In the genomic region with DNA sequence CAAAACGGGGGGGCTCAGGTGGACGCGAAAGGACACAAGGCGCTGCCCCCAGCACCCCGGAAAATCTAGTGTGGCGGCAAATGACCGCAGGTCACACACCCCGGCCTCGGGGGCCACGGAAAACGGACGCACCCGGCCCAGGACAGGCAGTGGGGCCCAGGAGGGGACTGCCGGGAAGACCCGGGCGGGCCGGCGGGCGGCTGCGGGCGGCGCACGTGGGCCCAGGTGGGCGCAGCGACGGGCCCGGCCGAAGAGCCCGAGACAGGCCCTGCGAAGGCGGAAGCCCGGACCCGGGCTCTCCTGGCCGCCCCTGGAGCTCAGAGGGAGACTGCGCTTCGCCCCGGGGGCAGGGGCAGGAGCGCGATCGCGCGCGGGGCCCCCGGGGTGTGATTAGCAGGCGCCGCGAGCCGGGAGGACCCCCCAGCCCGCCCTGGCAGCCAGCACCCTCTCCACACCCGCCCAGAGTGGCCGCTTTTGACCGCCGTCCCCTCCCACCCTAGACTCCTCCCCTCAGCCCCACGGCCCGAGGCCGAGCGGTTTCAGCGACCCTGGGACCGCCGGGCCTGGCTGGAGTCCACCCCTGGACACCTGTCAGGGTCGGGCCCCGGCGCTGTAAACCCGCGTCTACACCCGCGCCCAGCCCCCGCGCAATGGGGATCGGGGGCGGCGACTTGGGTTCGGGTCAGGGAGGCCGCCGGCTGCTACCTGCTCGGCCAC, we compare ENCODE assay signal across 8 cellular contexts. TPM values are rescaled to one million over a fixed set of nuclear protein-coding genes. Genes with fewer than 3 reads are reported as not detected.
A peak's percentile ranks its signal among the peaks of the same experiment; 100 is the strongest.
DNase-seq lines count a peak whose midpoint lies in the region; ATAC-seq and TF ChIP-seq lines count a peak whose summit lies in the region.

No MANE protein-coding gene starts in this region.

- H3K4me2 ChIP-seq in OCI-LY3 (ENCODE audit: low read length): peak overlapping the region; percentile 81
- H3K4me2 ChIP-seq in smooth muscle cell: peak overlapping the region; percentile 96

- peaks cover 11% of the 10 kb centered on the region for H3K27me3 ChIP-seq in AG04450 (ENCODE audit: control insufficient read depth, insufficient read depth, low read length)
- H3K27me3 ChIP-seq in OCI-LY3 (ENCODE audit: low read depth, low read length): peaks cover 11% of the 10 kb centered on the region; the same call in 1 of the 2 replicates
- no peaks in the 10 kb centered on the region for H3K27me3 ChIP-seq in ascending aorta
- peaks cover 52% of the 10 kb centered on the region for H3K27me3 ChIP-seq in smooth muscle cell (ENCODE audit: low read depth)

- H4K20me1 ChIP-seq in OCI-LY3 (ENCODE audit: insufficient read depth, low read length) (peaks cover 20% of the 10 kb centered on the region; the same call in 1 of the 2 replicates), smooth muscle cell (ENCODE audit: low read depth) (no peaks in the 10 kb centered on the region)

- POLR2A ChIA-PET in AG04450 (lab: Yijun Ruan, JAX): interaction anchor here (0.6 kb wide), 1 partner anchor 47 kb away, joined by 3 read pairs; no protein-coding TSS in a partner anchor

- H3K36me3 ChIP-seq in OCI-LY3 (replicated peaks; ENCODE audit: low read depth, low read length) (peaks cover 32% of the 10 kb centered on the region), ascending aorta (no peaks in the 10 kb centered on the region), smooth muscle cell (ENCODE audit: low read depth) (no peaks in the 10 kb centered on the region)

- H3K27ac ChIP-seq in AG04450 (ENCODE audit: low read depth, low read length) (no peak overlapping the region), OCI-LY3 (ENCODE audit: low read length) (peak overlapping the region; percentile 60), ascending aorta (peak overlapping the region; percentile 92 to 96), smooth muscle cell (ENCODE audit: low read depth) (no peak overlapping the region)

- H2AFZ ChIP-seq in OCI-LY3 (ENCODE audit: low read depth, low read length) (peak overlapping the region; percentile 42), smooth muscle cell (ENCODE audit: low read depth) (peak overlapping the region; percentile 77)

- DNase-seq in AG04450 (ENCODE audit: low read depth, low spot score): no peak
- no peak for DNase-seq in ascending aorta (ENCODE audit: low spot score in 2 of 2)
- no peak for DNase-seq in smooth muscle cell (lab: John Stamatoyannopoulos, UW; ENCODE audit: unreplicated experiment)
- no peak for DNase-seq in effector CD4-positive, alpha-beta T cell

- H3K9ac ChIP-seq in OCI-LY3 (ENCODE audit: low read length) (peak overlapping the region; percentile 91), smooth muscle cell (ENCODE audit: low read depth) (peak overlapping the region; percentile 54)

- CTCF ChIA-PET in AG04450 (lab: Charles Lee): interaction anchor here (1.0 kb wide), 1 partner anchor 76 kb away, joined by 3 read pairs; no protein-coding TSS in a partner anchor

- H3K4me1 ChIP-seq in OCI-LY3 (ENCODE audit: low read length) (peaks cover 33% of the 10 kb centered on the region), ascending aorta (peaks cover 5 to 36% of the 10 kb centered on the region in 2 donors), smooth muscle cell (ENCODE audit: low read depth) (peaks cover 8% of the 10 kb centered on the region)

- 3% methylated on average over 35 of the region's 76 CpGs for WGBS in smooth muscle cell (ENCODE audit: low lambda C conversion rate)

- H3K9me3 ChIP-seq in AG04450 (ENCODE audit: control insufficient read depth, insufficient read depth, low read length) (no peaks in the 10 kb centered on the region; the same call in 1 of the 2 replicates), OCI-LY3 (ENCODE audit: insufficient read depth, low read length) (no peaks in the 10 kb centered on the region), ascending aorta (no peaks in the 10 kb centered on the region), iPS-18c (ENCODE audit: control insufficient read depth, insufficient read depth, low read length) (no peaks in the 10 kb centered on the region), smooth muscle cell (replicated peaks; ENCODE audit: low read depth) (no peaks in the 10 kb centered on the region)

- H3K4me3 ChIP-seq in AG04450 (ENCODE audit: low read depth, low read length) (peak overlapping the region; percentile 58), OCI-LY3 (ENCODE audit: low read length) (peak overlapping the region; percentile 81), ascending aorta (peak overlapping the region; percentile 77 to 90), iPS-18c (ENCODE audit: insufficient read depth, low read depth, low read length) (peak overlapping the region; percentile 75), smooth muscle cell (peak overlapping the region; percentile 82)

- ATAC-seq in GM18867 (IDR thresholded peaks at IDR 0.05; ENCODE audit: unreplicated experiment) (peak; percentile 69), HG03039 (IDR thresholded peaks at IDR 0.05; ENCODE audit: unreplicated experiment) (peak; percentile 49)

- TF ChIP-seq CTCF in AG04450 (IDR thresholded peaks at IDR 0.05; ENCODE audit: low read depth, low read length) (no peak), OCI-LY3 (IDR thresholded peaks at IDR 0.05; ENCODE audit: low read depth, low read length) (no peak), ascending aorta (IDR thresholded peaks at IDR 0.05) (no peak), smooth muscle cell (IDR thresholded peaks at IDR 0.05; ENCODE audit: borderline replicate concordance, insufficient read depth, poor library complexity, severe bottlenecking) (no peak)

- peaks cover 51% of the 10 kb centered on the region for H3K79me2 ChIP-seq in OCI-LY3 (ENCODE audit: low read length)
- no peaks in the 10 kb centered on the region for H3K79me2 ChIP-seq in smooth muscle cell (ENCODE audit: low read depth)

- intact Hi-C loops in ascending aorta (cut with DNase I): loop anchor here (2.0 to 10.0 kb wide), 6 partner anchors 65 to 1207 kb away; a partner anchor contains a TSS

- no peaks in the 10 kb centered on the region for H3F3A ChIP-seq in smooth muscle cell (ENCODE audit: low read depth)

RNA-seq across cellular contexts. Expression of a gene that starts 0.8 kb away (rescaled TPM):
- polyA plus RNA-seq in AG04450 (2011; rRNA removed) (4.7 and 5.3 TPM in 2 replicates), smooth muscle cell (1.4 and 6.3 TPM in 2 replicates)
- 5.9 and 10.9 TPM in 2 replicates for polyA minus RNA-seq in AG04450 (2011; rRNA and poly(A)+ RNA removed)
- total RNA-seq in ascending aorta (8.1 TPM), smooth muscle cell (4.5 and 5.1 TPM in 2 replicates)

Comparison
In these comparisons a context has a peak if more than half of its experiments do, and no peak if none do; other contexts are left out.
1. H3K27ac ChIP-seq: peak in OCI-LY3 (single experiment) and ascending aorta (2 of 2); none in AG04450 (single experiment) and smooth muscle cell (single experiment).
2. Peak in every context shown above with its lines, with median percentiles within 50 percentile points of each other: H3K4me3 ChIP-seq.